Comparison of ENCODE assay signal across 1 cellular context in genomic region chr4:56977321-56978012, GRCh38.
A peak's percentile ranks its signal among the peaks of the same experiment; 100 is the strongest.
TF ChIP-seq lines count a peak whose summit lies in the region.

Gene NOA1 (minus strand): TSS chr4:56977606. CDS start chr4:56977585, 21 bp downstream.

TF ChIP-seq in HepG2, 621 proteins besides CTCF, POLR2A, EP300 and RAD21 (continued from another document and continues in another):
- TF ChIP-seq LRRFIP1 (CRISPR knock-in tag; conservative IDR thresholded peaks at IDR 0.05), result no peak
- TF ChIP-seq ZNF589 (CRISPR knock-in tag; conservative IDR thresholded peaks at IDR 0.05), result no peak
- no peak for TF ChIP-seq TBP (CRISPR knock-in tag; IDR thresholded peaks at IDR 0.05)
- peak; percentile 53; the same call in 1 of the 2 replicates for TF ChIP-seq SPEN (CRISPR knock-in tag; IDR thresholded peaks at IDR 0.05; ENCODE audit: low read depth)
- TF ChIP-seq TSC22D2 (CRISPR knock-in tag; IDR thresholded peaks at IDR 0.05; ENCODE audit: borderline replicate concordance), result no peak
- TF ChIP-seq MTF1 (CRISPR knock-in tag; IDR thresholded peaks at IDR 0.05), result no peak
- peak; percentile 43; the same call in 1 of the 2 replicates for TF ChIP-seq ZBTB26 (CRISPR knock-in tag; IDR thresholded peaks at IDR 0.05; ENCODE audit: borderline replicate concordance)
- no peak for TF ChIP-seq IRF1 (CRISPR knock-in tag; IDR thresholded peaks at IDR 0.05; ENCODE audit: low read depth)
- no peak for TF ChIP-seq MLLT10 (CRISPR knock-in tag; IDR thresholded peaks at IDR 0.05)
- TF ChIP-seq HNF1A (IDR thresholded peaks at IDR 0.05; ENCODE audit: low read depth), result no peak
- no peak; the same call in 1 of the 2 replicates for TF ChIP-seq HNF1A (CRISPR knock-in tag; IDR thresholded peaks at IDR 0.05; ENCODE audit: borderline replicate concordance)
- peak; percentile 51; the same call in 1 of the 2 replicates for TF ChIP-seq ZNF788 (CRISPR knock-in tag; IDR thresholded peaks at IDR 0.05; ENCODE audit: borderline replicate concordance)
- no peak for TF ChIP-seq ZNF281 (CRISPR knock-in tag; IDR thresholded peaks at IDR 0.05; ENCODE audit: borderline replicate concordance)
- no peak for TF ChIP-seq PBX3 (CRISPR knock-in tag; IDR thresholded peaks at IDR 0.05; ENCODE audit: borderline replicate concordance)
- no peak for TF ChIP-seq ZXDC (CRISPR knock-in tag; IDR thresholded peaks at IDR 0.05)
- no peak for TF ChIP-seq U2AF2 (IDR thresholded peaks at IDR 0.05; ENCODE audit: low read depth, low read length)
- no peak for TF ChIP-seq HIC2 (CRISPR knock-in tag; IDR thresholded peaks at IDR 0.05; ENCODE audit: low read depth)
- TF ChIP-seq ZNF670 (CRISPR knock-in tag; IDR thresholded peaks at IDR 0.05; ENCODE audit: borderline replicate concordance), result no peak
- TF ChIP-seq ZNF142 (CRISPR knock-in tag; IDR thresholded peaks at IDR 0.05), result no peak; the same call in 1 of the 2 replicates
- TF ChIP-seq ELF4 (CRISPR knock-in tag; IDR thresholded peaks at IDR 0.05; ENCODE audit: borderline replicate concordance), result peak; percentile 53; the same call in 1 of the 2 replicates
- TF ChIP-seq HNRNPLL (IDR thresholded peaks at IDR 0.05; ENCODE audit: low read depth, low read length, poor library complexity, severe bottlenecking), result peak; percentile 47
- TF ChIP-seq ZNF546 (CRISPR knock-in tag; conservative IDR thresholded peaks at IDR 0.05), result 0 out of 2 replicates have a peak, but pooled peaks have one; percentile 10
- TF ChIP-seq ZNF354B (CRISPR knock-in tag; IDR thresholded peaks at IDR 0.05), result no peak
- no peak for TF ChIP-seq SMARCC2 (IDR thresholded peaks at IDR 0.05)
- 0 out of 2 replicates have a peak, but pooled peaks have one; percentile 25 for TF ChIP-seq ZNF557 (CRISPR knock-in tag; IDR thresholded peaks at IDR 0.05)
- TF ChIP-seq ZMYM3 (CRISPR knock-in tag; IDR thresholded peaks at IDR 0.05), result peak; percentile 78
- peak; percentile 92; the same call in 1 of the 2 replicates for TF ChIP-seq ZNF460 (CRISPR knock-in tag; IDR thresholded peaks at IDR 0.05; ENCODE audit: borderline replicate concordance)
- TF ChIP-seq ZNF121 (CRISPR knock-in tag; IDR thresholded peaks at IDR 0.05), result no peak
- peak; percentile 64 for TF ChIP-seq NFYC (CRISPR knock-in tag; IDR thresholded peaks at IDR 0.05)
- TF ChIP-seq SATB2 (CRISPR knock-in tag; IDR thresholded peaks at IDR 0.05), result no peak
- TF ChIP-seq ZNF446 (CRISPR knock-in tag; IDR thresholded peaks at IDR 0.05), result no peak
